19 cellular contexts compared by ENCODE assay signal in genomic region chr12:106154781-106155273, GRCh38.
"Had no signal": no experiment of that assay in that cellular context is flagged by ENCODE, and none has a peak within 500 bp of the region (broad histone marks: within the 10 kb centered on the region; RNA-seq: fewer than 3 reads in every experiment).

No MANE protein-coding gene starts in this region.

- FAIRE-seq: keratinocyte, pancreas, urothelium cell line had no signal

- DNase-seq: effector memory CD8-positive, alpha-beta T cell; erythroblast; glutamatergic neuron; immature natural killer cell; left cardiac atrium; left ventricle myocardium superior; mesendoderm; naive B cell; occipital lobe; pancreas; retina; spleen; stimulated activated CD4-positive, alpha-beta T cell treated with anti-CD3 and anti-CD28 coated beads, Interleukin-2, amount 100 ng/mL, for 24 hours; stimulated activated naive CD4-positive, alpha-beta T cell; trophoblast cell had no signal

- ATAC-seq: effector memory CD8-positive, alpha-beta T cell; gastroesophageal sphincter; left cardiac atrium; left ventricle myocardium superior; sciatic nerve had no signal
